Comparison of ENCODE assay signal across 19 cellular contexts in genomic region chr10:71567006-71567405, GRCh38.
DNase-seq lines count a peak whose midpoint lies in the region; ATAC-seq, FAIRE-seq and TF ChIP-seq lines count a peak whose summit lies in the region.
"Had no signal": no experiment of that assay in that cellular context is flagged by ENCODE, and none has a peak within 500 bp of the region (broad histone marks: within the 10 kb centered on the region; RNA-seq: fewer than 3 reads in every experiment).

No MANE protein-coding gene starts in this region.

- H2BK120ac ChIP-seq in H1 (replicated peaks; ENCODE audit: low read depth, low read length): no peak overlapping the region

- BruUV-seq in HepG2 (replicated peaks; lab: Mats Ljungman, UMichigan): no TSS peak

- H3K27me3 ChIP-seq in HepG2 (ENCODE audit: control insufficient read depth in 1 of 2, insufficient read depth in 2 of 2, low read length in 2 of 2): peaks cover 0 to 15% of the 10 kb centered on the region in 2 experiments; a peak in 1 of 5 replicates
- H3K27me3 ChIP-seq in right lobe of liver: no peaks in the 10 kb centered on the region
- H3K27me3 ChIP-seq in H1 (replicated peaks in 1 of 4; ENCODE audit: control insufficient read depth in 3 of 4, extremely low read depth in 1 of 4, insufficient read depth in 3 of 4, low read length in 3 of 4): 0 out of 7 replicates have a peak, but pooled peaks cover 0 to 2% (median 0%) of the 10 kb centered on the region in 4 experiments
- H3K27me3 ChIP-seq: BLaER1 treated with 17β-estradiol and CSF1 and Interleukin-3, amounts not matched to agents 10 nM and 100 nM had no signal

- no peak overlapping the region for H4K91ac ChIP-seq in H1 (replicated peaks; ENCODE audit: insufficient read length, low read length)

- H3K4me2 ChIP-seq in HepG2 (ENCODE audit: low read depth, low read length) (no peak overlapping the region), H1 (ENCODE audit: insufficient read depth in 1 of 2, low read depth in 2 of 2, low read length in 2 of 2) (no peak overlapping the region)
- H3K4me2 ChIP-seq: A549; BLaER1 treated with 17β-estradiol and CSF1 and Interleukin-3, amounts not matched to agents 10 nM and 100 nM had no signal

- no peaks in the 10 kb centered on the region for H3K23me2 ChIP-seq in H1 (ENCODE audit: low read depth, low read length)

- H3K4me3 Mint-ChIP-seq in stimulated activated effector memory CD8-positive, alpha-beta T cell treated with anti-CD3 and anti-CD28 coated beads, Interleukin-12 subunit alpha, Interleukin-12 subunit beta, amount 100 ng/mL, for 72 hours: no peak overlapping the region
- H3K4me3 Mint-ChIP-seq: B cell; CD4-positive, alpha-beta T cell; CD8-positive, alpha-beta T cell had no signal

- no peak overlapping the region for H3K14ac ChIP-seq in H1 (ENCODE audit: insufficient read length)

- no peaks in the 10 kb centered on the region for H3K79me1 ChIP-seq in H1 (ENCODE audit: low read depth, low read length)

- intact Hi-C loops in HepG2 (cut with micrococcal nuclease; ENCODE audit: unreplicated experiment): no loop called here
- intact Hi-C loops in right lobe of liver (cut with DNase I): no loop called here

- H3K4me1 ChIP-seq in HepG2 (ENCODE audit: insufficient read depth, low read length): no peaks in the 10 kb centered on the region
- no peaks in the 10 kb centered on the region for H3K4me1 ChIP-seq in right lobe of liver
- peaks cover 2 to 12% (median 7%) of the 10 kb centered on the region in 4 experiments for H3K4me1 ChIP-seq in H1 (replicated peaks in 1 of 4; ENCODE audit: control insufficient read depth in 3 of 4, insufficient read depth in 4 of 4, low read length in 3 of 4)
- H3K4me1 ChIP-seq: A549 had no signal

- peak overlapping the region; percentile 29 for H3K27ac Mint-ChIP-seq in stimulated activated effector memory CD8-positive, alpha-beta T cell treated with anti-CD3 and anti-CD28 coated beads, Interleukin-12 subunit alpha, Interleukin-12 subunit beta, amount 100 ng/mL, for 72 hours
- H3K27ac Mint-ChIP-seq: B cell; CD4-positive, alpha-beta T cell; CD8-positive, alpha-beta T cell had no signal

- no peaks in the 10 kb centered on the region for H3K36me3 ChIP-seq in HepG2 (replicated peaks in 1 of 2; ENCODE audit: control insufficient read depth in 1 of 2, insufficient read depth in 2 of 2, low read length in 2 of 2)
- no peaks in the 10 kb centered on the region for H3K36me3 ChIP-seq in right lobe of liver
- H3K36me3 ChIP-seq in H1 (ENCODE audit: control insufficient read depth in 2 of 4, insufficient read depth in 4 of 4, low read length in 3 of 4): no peaks in the 10 kb centered on the region
- H3K36me3 ChIP-seq: BLaER1 treated with 17β-estradiol and CSF1 and Interleukin-3, amounts not matched to agents 10 nM and 100 nM had no signal

- TF ChIP-seq POLR2A in HepG2 (IDR thresholded peaks at IDR 0.05; ENCODE audit: insufficient read depth in 1 of 2, low read depth in 2 of 2, low read length in 2 of 2): no peak
- TF ChIP-seq POLR2A in right lobe of liver (IDR thresholded peaks at IDR 0.05): no peak
- TF ChIP-seq POLR2A in H1 (IDR thresholded peaks at IDR 0.05; ENCODE audit: control extremely low read depth in 1 of 2, low read depth in 2 of 2, low read length in 2 of 2): no peak

- H4K20me1 ChIP-seq in HepG2 (ENCODE audit: insufficient read depth, low read length) (no peaks in the 10 kb centered on the region), H1 (replicated peaks in 1 of 2; ENCODE audit: control insufficient read depth in 1 of 2, insufficient read depth in 2 of 2, low read length in 2 of 2) (no peaks in the 10 kb centered on the region)
- H4K20me1 ChIP-seq: BLaER1 treated with 17β-estradiol and CSF1 and Interleukin-3, amounts not matched to agents 10 nM and 100 nM had no signal

- H3K9me3 Mint-ChIP-seq in stimulated activated effector memory CD8-positive, alpha-beta T cell treated with anti-CD3 and anti-CD28 coated beads, Interleukin-12 subunit alpha, Interleukin-12 subunit beta, amount 100 ng/mL, for 72 hours: no peaks in the 10 kb centered on the region
- H3K9me3 Mint-ChIP-seq: CD4-positive, alpha-beta T cell; CD8-positive, alpha-beta T cell had no signal

- H3K23ac ChIP-seq in H1 (ENCODE audit: insufficient read length): no peak overlapping the region

- FAIRE-seq in HepG2 (lab: Jason Lieb, UNC) (no peak), H1 (lab: Jason Lieb, UNC) (no peak)
- FAIRE-seq: A549, G401.6, GM12891, GM19239 had no signal

- POLR2A ChIA-PET in HepG2 (lab: Yijun Ruan, JAX) (no interaction called here), H1 (lab: Charles Lee; ENCODE audit: partially characterized antibody) (no interaction called here)

- no peak overlapping the region for H4K5ac ChIP-seq in H1 (ENCODE audit: insufficient read length, low read depth, low read length)

- no peak overlapping the region for H2AK5ac ChIP-seq in H1 (ENCODE audit: low read depth, low read length)

- no peak overlapping the region for H3K18ac ChIP-seq in H1 (ENCODE audit: extremely low read depth, low read length)

- H3K4ac ChIP-seq in H1 (replicated peaks; ENCODE audit: insufficient read length, low read depth, low read length): no peak overlapping the region

- in situ Hi-C loops in HepG2 (cut with HindIII; ENCODE audit: extremely low pct_ligation_motif_present, low pct_unique_long_range_greater_than_20kb): loop anchor here (10.0 kb wide), 1 partner anchor 182 kb away; no protein-coding TSS in a partner anchor

- no peak for DNase-seq in HepG2 (ENCODE audit: low spot score)
- no peak for DNase-seq in right lobe of liver
- no peak for DNase-seq in H1 (ENCODE audit: low read depth in 1 of 2, low spot score in 2 of 2)
- DNase-seq in stimulated activated effector memory CD8-positive, alpha-beta T cell treated with anti-CD3 and anti-CD28 coated beads, Interleukin-12 subunit alpha, Interleukin-12 subunit beta, amount 100 ng/mL, for 72 hours (ENCODE audit: low spot score in 2 of 2): no peak
- DNase-seq in COR-L47 (lab: John Stamatoyannopoulos, UW): no peak
- DNase-seq in inferior parietal cortex (ENCODE audit: extremely low spot score): no peak
- DNase-seq: AML-193; CD4-positive, alpha-beta T cell; CD8-positive, alpha-beta T cell; DMS79 treated with DMSO at 0.1 percent for 48 hours; GF-D8 had no signal

- no peaks in the 10 kb centered on the region for H3K4me1 Mint-ChIP-seq in stimulated activated effector memory CD8-positive, alpha-beta T cell treated with anti-CD3 and anti-CD28 coated beads, Interleukin-12 subunit alpha, Interleukin-12 subunit beta, amount 100 ng/mL, for 72 hours
- H3K4me1 Mint-ChIP-seq: B cell had no signal

- CTCF ChIA-PET in HepG2 (lab: Yijun Ruan, JAX; ENCODE audit: low intra/inter-chr PET ratio, low total read pairs) (no interaction called here), H1 (lab: Charles Lee; ENCODE audit: partially characterized antibody) (interaction anchor here (0.9 to 10.2 kb wide), 11 partner anchors 12 to 249 kb away, joined by 3 to 168 read pairs (median 16); partner anchors contain the start of gene SLC29A3)

- H3K36me3 Mint-ChIP-seq in stimulated activated effector memory CD8-positive, alpha-beta T cell treated with anti-CD3 and anti-CD28 coated beads, Interleukin-12 subunit alpha, Interleukin-12 subunit beta, amount 100 ng/mL, for 72 hours: no peaks in the 10 kb centered on the region
- H3K36me3 Mint-ChIP-seq: CD8-positive, alpha-beta T cell had no signal

- H2BK20ac ChIP-seq in H1 (ENCODE audit: low read length): 0 out of 2 replicates have a peak overlapping the region, but pooled peaks have one; percentile 21

- H3K79me2 ChIP-seq in HepG2 (ENCODE audit: insufficient read depth, low read length): no peaks in the 10 kb centered on the region
- no peaks in the 10 kb centered on the region for H3K79me2 ChIP-seq in H1 (ENCODE audit: control insufficient read depth in 1 of 2, insufficient read depth in 2 of 2, low read length in 2 of 2)

- 14% methylated on average over 1 of the region's 5 CpGs for WGBS in HepG2 (ENCODE audit: low lambda C conversion rate)
- no CpG with 5 or more reads among the region's 5 CpGs for WGBS in right lobe of liver (ENCODE audit: insufficient coverage, low coverage, low lambda C conversion rate, missing lambda C conversion rate)
- 87% methylated on average over 5 of the region's 5 CpGs; no CpG with 5 or more reads in 1 of the 2 experiments for WGBS in H1 (ENCODE audit: extremely low coverage in 1 of 2, insufficient coverage in 1 of 2, insufficient read length in 1 of 2, insufficient replicate concordance in 2 of 2, low coverage in 1 of 2, low lambda C conversion rate in 2 of 2, missing lambda C conversion rate in 1 of 2), 2 experiments

- H2BK5ac ChIP-seq in H1 (ENCODE audit: low read depth, low read length): no peak overlapping the region

- no peaks in the 10 kb centered on the region for H3K9me3 ChIP-seq in HepG2 (ENCODE audit: low read length)
- H3K9me3 ChIP-seq in right lobe of liver: no peaks in the 10 kb centered on the region
- no peaks in the 10 kb centered on the region for H3K9me3 ChIP-seq in H1 (ENCODE audit: insufficient read depth in 2 of 2, low read depth in 1 of 2, low read length in 1 of 2)
- H3K9me3 ChIP-seq: A549; BLaER1 treated with 17β-estradiol and CSF1 and Interleukin-3, amounts not matched to agents 10 nM and 100 nM had no signal

- TF ChIP-seq RAD21 in HepG2 (CRISPR knock-in tag; IDR thresholded peaks at IDR 0.05) (no peak), H1 (IDR thresholded peaks at IDR 0.05 in 1 of 2, conservative IDR thresholded peaks at IDR 0.05 in 1 of 2; ENCODE audit: low read depth in 2 of 2, low read length in 2 of 2) (no peak)

- no peak overlapping the region for H3K56ac ChIP-seq in H1 (replicated peaks; ENCODE audit: insufficient read length, low read depth, low read length)

- H2BK15ac ChIP-seq in H1 (ENCODE audit: low read length): peak overlapping the region; percentile 90

- no peak overlapping the region for H3K27ac ChIP-seq in HepG2 (ENCODE audit: extremely low read length, insufficient read depth, low read length)
- no peak overlapping the region for H3K27ac ChIP-seq in right lobe of liver
- H3K27ac ChIP-seq in H1 (ENCODE audit: low read depth, low read length): no peak overlapping the region
- H3K27ac ChIP-seq: 22Rv1; A549; BLaER1 treated with 17β-estradiol and CSF1 and Interleukin-3, amounts not matched to agents 10 nM and 100 nM; C4-2B had no signal

- H3K9ac ChIP-seq in HepG2 (ENCODE audit: insufficient read depth, low read depth, low read length): no peak overlapping the region
- no peak overlapping the region for H3K9ac ChIP-seq in H1 (replicated peaks in 1 of 4; ENCODE audit: extremely low read depth in 1 of 4, low read depth in 3 of 4, low read length in 3 of 4)
- H3K9ac ChIP-seq: BLaER1 treated with 17β-estradiol and CSF1 and Interleukin-3, amounts not matched to agents 10 nM and 100 nM had no signal

- TF ChIP-seq CTCF in HepG2 (CRISPR knock-in tag; IDR thresholded peaks at IDR 0.05) (no peak), right lobe of liver (IDR thresholded peaks at IDR 0.05) (no peak), H1 (IDR thresholded peaks at IDR 0.05; ENCODE audit: control extremely low read depth in 1 of 3, insufficient read depth in 1 of 3, low read depth in 1 of 3, low read length in 3 of 3) (no peak)

- H2BK12ac ChIP-seq in H1 (ENCODE audit: low read depth, low read length): no peak overlapping the region

- no peak overlapping the region for H4K8ac ChIP-seq in H1 (ENCODE audit: extremely low read depth, insufficient read depth, low read length)

- TF ChIP-seq EP300 in HepG2 (IDR thresholded peaks at IDR 0.05; ENCODE audit: low read depth in 2 of 2, low read length in 2 of 2): no peak
- no peak for TF ChIP-seq EP300 in HepG2 (CRISPR knock-in tag; IDR thresholded peaks at IDR 0.05; ENCODE audit: borderline replicate concordance)
- TF ChIP-seq EP300 in H1 (IDR thresholded peaks at IDR 0.05; ENCODE audit: borderline replicate concordance in 1 of 2, low read depth in 2 of 2, low read length in 2 of 2): no peak

- ATAC-seq in HepG2 (no peak), right lobe of liver (no peak)
- ATAC-seq in stimulated activated effector memory CD8-positive, alpha-beta T cell treated with anti-CD3 and anti-CD28 coated beads, Interleukin-12 subunit alpha, Interleukin-12 subunit beta, amount 100 ng/mL, for 72 hours: no peak
- ATAC-seq: A549; CD8-positive, alpha-beta T cell had no signal

- no peak overlapping the region for H2AFZ ChIP-seq in HepG2 (ENCODE audit: low read length)
- no peak overlapping the region for H2AFZ ChIP-seq in H1 (ENCODE audit: low read length)

- H3K4me3 ChIP-seq in HepG2 (replicated peaks in 1 of 3; ENCODE audit: insufficient read depth in 1 of 3, low read depth in 2 of 3, low read length in 3 of 3) (no peak overlapping the region), right lobe of liver (no peak overlapping the region), H1 (ENCODE audit: extremely low read depth in 1 of 4, insufficient read depth in 2 of 4, low read depth in 3 of 4, low read length in 4 of 4) (no peak overlapping the region)
- H3K4me3 ChIP-seq: A549; BLaER1 treated with 17β-estradiol and CSF1 and Interleukin-3, amounts not matched to agents 10 nM and 100 nM had no signal
